Comparison of ENCODE assay signal across 16 cellular contexts in genomic region chr22:21443057-21443734, GRCh38. TPM values are rescaled to one million over a fixed set of nuclear protein-coding genes. Genes with fewer than 3 reads are reported as not detected.
DNase-seq lines count a peak whose midpoint lies in the region; ATAC-seq and TF ChIP-seq lines count a peak whose summit lies in the region.
"Had no signal": no experiment of that assay in that cellular context is flagged by ENCODE, and none has a peak within 500 bp of the region (broad histone marks: within the 10 kb centered on the region; RNA-seq: fewer than 3 reads in every experiment).

No MANE protein-coding gene starts in this region.

- H3K36me3 ChIP-seq in psoas muscle (ENCODE audit: insufficient read depth in 1 of 2, low read depth in 1 of 2), result peaks cover 0 to 26% of the 10 kb centered on the region in 2 donors
- H3K36me3 ChIP-seq: uterus had no signal

- no peak overlapping the region for H3K56ac ChIP-seq in H9 (ENCODE audit: insufficient read length, low read depth, low read length)

- H2BK120ac ChIP-seq in H9 (ENCODE audit: low read depth, low read length, poor library complexity, severe bottlenecking), result no peak overlapping the region

- no peak overlapping the region for H3K4ac ChIP-seq in H9 (ENCODE audit: low read depth, low read length)

- no peak overlapping the region for H3T11ph ChIP-seq in H9 (ENCODE audit: low read length)

- POLR2A ChIA-PET in WTC11 (lab: Charles Lee), result no interaction called here

- H3K23ac ChIP-seq in H9 (ENCODE audit: insufficient read length, low read depth, low read length), result no peak overlapping the region

- H3K9me3 ChIP-seq in H9 (ENCODE audit: control insufficient read depth, low read depth, low read length), result no peaks in the 10 kb centered on the region
- no peaks in the 10 kb centered on the region for H3K9me3 ChIP-seq in psoas muscle
- H3K9me3 ChIP-seq: heart right ventricle, uterus had no signal

- H3K9ac ChIP-seq in H9 (ENCODE audit: extremely low read depth, insufficient read length, low read length), result no peak overlapping the region

- H3K14ac ChIP-seq in H9 (ENCODE audit: insufficient read depth, low read length), result no peak overlapping the region

- intact Hi-C loops in psoas muscle (cut with DNase I), result no loop called here

- no CpG with 5 or more reads among the region's 13 CpGs for WGBS in H9 (ENCODE audit: extremely low coverage, insufficient read length, low lambda C conversion rate)
- 93 to 96% (median 94%) methylated on average over 12 to 13 of the region's 13 CpGs for WGBS in psoas muscle, 3 donors

- no peak overlapping the region for H2BK5ac ChIP-seq in H9 (ENCODE audit: insufficient read length, low read length)

- no peaks in the 10 kb centered on the region for H3K23me2 ChIP-seq in H9 (ENCODE audit: insufficient read length, low read depth, low read length, poor library complexity, severe bottlenecking)

- no peak overlapping the region for H4K5ac ChIP-seq in H9 (ENCODE audit: insufficient read length, low read depth, low read length)

- no peak overlapping the region for H2AK5ac ChIP-seq in H9 (ENCODE audit: insufficient read length, low read length)

- H3K27ac Mint-ChIP-seq in H9 (peak overlapping the region; percentile 83 to 91 (median 85)), WTC11 (peak overlapping the region; percentile 89)
- H3K27ac Mint-ChIP-seq: activated naive CD8-positive, alpha-beta T cell treated with anti-CD3 and anti-CD28 coated beads for 36 hours had no signal

- H3K27me3 Mint-ChIP-seq in H9 (ENCODE audit: low read depth) (no peaks in the 10 kb centered on the region), WTC11 (ENCODE audit: low read depth) (no peaks in the 10 kb centered on the region)
- H3K27me3 Mint-ChIP-seq: activated naive CD8-positive, alpha-beta T cell treated with anti-CD3 and anti-CD28 coated beads for 36 hours had no signal

- H3K27ac ChIP-seq in H9 (ENCODE audit: insufficient read length, low read depth, low read length) (no peak overlapping the region), psoas muscle (no peak overlapping the region)
- H3K27ac ChIP-seq: C4-2B, uterus had no signal

- no peak for TF ChIP-seq CTCF in H9 (conservative IDR thresholded peaks at IDR 0.05)
- TF ChIP-seq CTCF in WTC11 (IDR thresholded peaks at IDR 0.05), result no peak
- no peak for TF ChIP-seq CTCF in psoas muscle (IDR thresholded peaks at IDR 0.05)

- CTCF ChIA-PET in WTC11 (lab: Charles Lee), result interaction anchor here (1.1 to 1.4 kb wide), 2 partner anchors 200 to 340 kb away, joined by 3 read pairs; no protein-coding TSS in a partner anchor

- no peak overlapping the region for H3K18ac ChIP-seq in H9 (ENCODE audit: insufficient read length, low read depth, low read length)

- H2BK12ac ChIP-seq in H9 (ENCODE audit: insufficient read length, low read depth, low read length), result no peak overlapping the region

- H3K4me2 ChIP-seq in H9 (ENCODE audit: insufficient read depth, insufficient read length, low read length), result no peak overlapping the region

- no peaks in the 10 kb centered on the region for H3K9me3 Mint-ChIP-seq in H9
- no peaks in the 10 kb centered on the region for H3K9me3 Mint-ChIP-seq in WTC11
- H3K9me3 Mint-ChIP-seq: activated naive CD8-positive, alpha-beta T cell treated with anti-CD3 and anti-CD28 coated beads for 36 hours had no signal

- H3K4me3 Mint-ChIP-seq in H9 (no peak overlapping the region), WTC11 (no peak overlapping the region; the same call in 1 of the 2 replicates)
- H3K4me3 Mint-ChIP-seq: activated naive CD8-positive, alpha-beta T cell treated with anti-CD3 and anti-CD28 coated beads for 36 hours had no signal

- no peaks in the 10 kb centered on the region; the same call in 1 of the 2 replicates for H3K79me2 ChIP-seq in H9 (ENCODE audit: insufficient read depth, low read length)

- H3K4me1 Mint-ChIP-seq in H9, result peaks cover 5 to 19% of the 10 kb centered on the region in 2 experiments
- peaks cover 12% of the 10 kb centered on the region for H3K4me1 Mint-ChIP-seq in WTC11
- H3K4me1 Mint-ChIP-seq: activated naive CD8-positive, alpha-beta T cell treated with anti-CD3 and anti-CD28 coated beads for 36 hours had no signal

- DNase-seq in H9 (peak; percentile 26), WTC11 (ENCODE audit: low spot score) (peak; percentile 17), left lobe of liver (ENCODE audit: low spot score) (peak; percentile 53), psoas muscle (peak; percentile 7 to 39), GOT3 (lab: John Stamatoyannopoulos, UW) (no peak), GM19240 (ENCODE audit: insufficient read length, low spot score) (no peak)
- DNase-seq: activated naive CD8-positive, alpha-beta T cell treated with anti-CD3 and anti-CD28 coated beads for 36 hours; central memory CD4-positive, alpha-beta T cell; NCI-H2081; NCI-H748 treated with DMSO at 0.1 percent for 48 hours had no signal

- H3K4me1 ChIP-seq in H9 (ENCODE audit: insufficient read depth, low read length) (no peaks in the 10 kb centered on the region; the same call in 1 of the 2 replicates), psoas muscle (peaks cover 7% of the 10 kb centered on the region)
- H3K4me1 ChIP-seq: uterus had no signal

- no peak overlapping the region for H4K8ac ChIP-seq in H9 (replicated peaks; ENCODE audit: insufficient read length, low read depth, low read length)

- H3K36me3 Mint-ChIP-seq in H9 (ENCODE audit: insufficient read depth in 1 of 3, low read depth in 3 of 3), result peaks cover 5 to 27% (median 21%) of the 10 kb centered on the region in 3 experiments; a peak in 6 of 7 replicates
- H3K36me3 Mint-ChIP-seq in WTC11, result peaks cover 11% of the 10 kb centered on the region; the same call in 1 of the 2 replicates
- H3K36me3 Mint-ChIP-seq: activated naive CD8-positive, alpha-beta T cell treated with anti-CD3 and anti-CD28 coated beads for 36 hours had no signal

- H2AFZ ChIP-seq in H9 (ENCODE audit: low read length), result no peak overlapping the region

- H2BK15ac ChIP-seq in H9 (ENCODE audit: low read depth, low read length), result no peak overlapping the region

- no peaks in the 10 kb centered on the region for H3K27me3 ChIP-seq in H9 (ENCODE audit: insufficient read depth, low read length)
- H3K27me3 ChIP-seq in psoas muscle (ENCODE audit: insufficient read depth in 3 of 3, low read length in 2 of 3), result no peaks in the 10 kb centered on the region
- H3K27me3 ChIP-seq: heart right ventricle, uterus had no signal

- ATAC-seq in WTC11, result no peak
- ATAC-seq in left lobe of liver, result peak; percentile 6
- ATAC-seq in psoas muscle, result no peak
- ATAC-seq in GM19023 (IDR thresholded peaks at IDR 0.05; ENCODE audit: unreplicated experiment), result no peak

- H3K79me1 ChIP-seq in H9 (ENCODE audit: insufficient read depth, low read depth, low read length, poor library complexity, severe bottlenecking), result no peaks in the 10 kb centered on the region

- no peak overlapping the region for H2BK20ac ChIP-seq in H9 (ENCODE audit: low read depth, low read length, poor library complexity, severe bottlenecking)

- no peak overlapping the region for H3K4me3 ChIP-seq in psoas muscle
- H3K4me3 ChIP-seq: heart right ventricle, uterus had no signal

- no peak overlapping the region for H4K91ac ChIP-seq in H9 (ENCODE audit: insufficient read length, low read depth, low read length)

- H4K20me1 ChIP-seq in H9 (ENCODE audit: control insufficient read depth, insufficient read depth, insufficient read length), result no peaks in the 10 kb centered on the region

TF ChIP-seq in WTC11, 78 proteins besides CTCF, POLR2A, EP300 and RAD21:
- TF ChIP-seq ZNF423 (CRISPR knock-in tag; IDR thresholded peaks at IDR 0.05) (peak; percentile 51; the same call in 1 of the 2 replicates), ZNF671 (CRISPR knock-in tag; IDR thresholded peaks at IDR 0.05) (no peak)

RNA-seq across cellular contexts. Expression of gene TMEM191C, which starts 24.0 kb away (rescaled TPM):
- total RNA-seq in H9 (2021), result 3.3 and 4.2 TPM in 2 replicates
- total RNA-seq in WTC11 (2021), result 4.8 to 6.4 TPM (median 5.2 TPM) in 3 replicates
- total RNA-seq in left lobe of liver, result 0.78 TPM
- total RNA-seq in psoas muscle, result under 1 TPM in 1 of 4 donors, not detected in 3; 0.34 TPM
- polyA plus RNA-seq in psoas muscle, result under 1 TPM; 0.01 to 0.07 (median 0.06) TPM

RNA-seq across cellular contexts. Expression of gene HIC2, which starts 26.0 kb away (rescaled TPM):
- total RNA-seq in H9 (2021) (22.8 and 24.9 TPM in 2 replicates), WTC11 (2021) (30.4 to 33.3 TPM (median 31.2 TPM) in 3 replicates), left lobe of liver (2.1 TPM), psoas muscle (1 to 10 TPM; 1.8 to 3.2 (median 2.3) TPM)
- polyA plus RNA-seq in psoas muscle, result 1 to 10 TPM in 2 of 3 donors, under 1 TPM in 1; 0.94 to 2.2 (median 1.2) TPM

RNA-seq across cellular contexts. Expression of gene RIMBP3B, which starts 59.6 kb away (rescaled TPM):
- 0.39 and 0.77 TPM in 2 replicates for total RNA-seq in H9 (2021)
- 0.09 to 0.62 TPM (median 0.27 TPM) in 3 replicates for total RNA-seq in WTC11 (2021)
- total RNA-seq in left lobe of liver, result 0.08 TPM
- under 1 TPM in 1 of 4 donors, not detected in 3; 0.08 TPM for total RNA-seq in psoas muscle
- under 1 TPM in 1 of 3 donors, not detected in 2; 0.01 TPM for polyA plus RNA-seq in psoas muscle
- total RNA-seq: epithelial cell of proximal tubule, MCF 10A had no signal

Comparison
In these comparisons a context has a peak if more than half of its experiments do, and no peak if none do; other contexts are left out.
1. DNase-seq: peak in H9 (single experiment), WTC11 (single experiment), left lobe of liver (single experiment) and psoas muscle (2 of 2); none in GOT3 (single experiment) and GM19240 (single experiment).